21 cellular contexts compared by ENCODE assay signal in the genomic region with DNA sequence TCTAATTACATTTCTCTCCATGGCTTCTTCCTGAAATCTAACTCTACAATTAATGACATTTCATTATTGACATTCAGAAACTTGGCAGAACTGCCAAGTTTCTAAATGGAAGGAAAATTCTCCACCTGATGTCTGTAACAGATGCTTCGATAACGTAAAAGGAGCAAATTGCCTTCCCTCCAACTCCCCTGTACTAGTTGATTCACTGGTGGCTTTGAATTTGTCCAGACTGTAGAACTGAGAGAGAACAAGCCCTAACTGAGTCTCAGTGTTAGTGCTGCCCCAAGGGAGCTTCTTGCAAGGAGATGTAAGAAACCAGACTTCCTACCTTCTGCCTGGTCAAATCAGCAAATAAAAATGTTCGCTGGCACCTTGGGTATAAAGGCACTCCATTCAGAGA.
"Had no signal": no experiment of that assay in that cellular context is flagged by ENCODE, and none has a peak within 500 bp of the region (broad histone marks: within the 10 kb centered on the region; RNA-seq: fewer than 3 reads in every experiment).

No MANE protein-coding gene starts in this region.

- DNase-seq: activated B cell treated with CpG ODN at 0.5 μM for 24 hours; activated CD4-positive, alpha-beta T cell treated with anti-CD3 and anti-CD28 coated beads for 1 hour; activated CD4-positive, alpha-beta T cell treated with anti-CD3 and anti-CD28 coated beads, Interleukin-2, amount 10 ng/mL, durations not matched to agents 24 days and 14 days; activated CD4-positive, alpha-beta T cell treated with anti-CD3 and anti-CD28 coated beads, Interleukin-2, amount 50 U/mL, for 48 hours; activated CD8-positive, alpha-beta memory T cell treated with anti-CD3 and anti-CD28 coated beads, Interleukin-2, amount 10 ng/mL, durations not matched to agents 7 days and 5 days; activated effector memory CD4-positive, alpha-beta T cell treated with Interleukin-2 at 50 U/mL for 16 hours; activated naive CD4-positive, alpha-beta T cell; activated T-cell treated with anti-CD3 and anti-CD28 coated beads, Interleukin-2, amount 50 U/mL, for 24 hours; aorta; caudate nucleus; colonic mucosa; MM.1S; NCI-H146; NCI-H2029; NCI-H226; NCI-H526; NCI-H82; PC-3; SIG-M5; T-helper 17 cell; T-helper 9 cell had no signal
